16 cellular contexts compared by ENCODE assay signal in the genomic region with DNA sequence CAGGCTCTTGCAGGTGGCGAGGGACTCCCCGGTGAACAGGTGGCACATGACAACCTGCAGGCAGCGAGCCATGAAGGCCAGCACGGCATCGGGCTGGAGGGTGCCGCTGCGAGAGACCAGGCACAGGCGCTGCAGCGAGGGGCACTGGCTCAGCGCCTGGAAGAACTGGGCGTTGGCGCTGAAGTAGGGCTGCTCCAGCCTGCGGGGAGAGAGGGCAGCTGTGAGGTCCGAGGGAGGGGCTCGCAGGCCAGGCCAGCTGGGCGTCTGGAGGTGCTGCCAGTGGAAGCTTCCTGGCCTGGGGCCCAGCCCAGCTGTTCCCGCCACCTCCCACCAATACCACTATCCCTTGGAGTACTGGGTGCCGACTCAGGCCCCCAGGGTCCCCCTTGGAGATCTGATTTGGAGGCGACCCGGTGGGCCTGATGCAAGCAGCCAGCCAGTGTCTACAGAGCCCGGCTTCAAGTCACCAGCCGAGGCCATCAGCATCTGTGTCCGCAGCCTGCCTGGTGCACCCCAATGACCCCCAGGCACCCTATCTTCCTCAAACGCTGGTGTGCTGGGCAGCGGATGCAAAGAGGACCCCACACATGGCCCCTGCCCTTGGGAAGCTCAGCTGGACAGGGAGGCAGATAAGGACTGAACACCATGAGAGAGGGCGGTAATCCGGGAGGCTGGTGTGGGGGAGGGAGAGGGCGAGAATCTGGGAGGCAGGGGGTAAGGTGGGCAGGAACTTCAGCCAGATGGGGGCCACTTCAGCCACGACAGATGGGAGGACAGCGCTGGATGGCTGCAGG. TPM values are rescaled to one million over a fixed set of nuclear protein-coding genes. Genes with fewer than 3 reads are reported as not detected.
DNase-seq lines count a peak whose midpoint lies in the region; ATAC-seq, FAIRE-seq and TF ChIP-seq lines count a peak whose summit lies in the region.
"Had no signal": no experiment of that assay in that cellular context is flagged by ENCODE, and none has a peak within 500 bp of the region (broad histone marks: within the 10 kb centered on the region; RNA-seq: fewer than 3 reads in every experiment).

No MANE protein-coding gene starts in this region.

- H4K91ac ChIP-seq in neuronal stem cell (ENCODE audit: low read depth, low read length, poor library complexity) = no peak overlapping the region

- H3K14ac ChIP-seq in neuronal stem cell (ENCODE audit: low read length) = peak overlapping the region; percentile 63

- no peak overlapping the region for H3K4me2 ChIP-seq in neuronal stem cell (ENCODE audit: insufficient read depth, low read length, poor library complexity, severe bottlenecking)
- H3K4me2 ChIP-seq in PC-3 (ENCODE audit: low read length) = no peak overlapping the region

- POLR2A ChIA-PET in PC-3 (lab: Charles Lee; ENCODE audit: unreplicated experiment) = no interaction called here

- ATAC-seq in PC-3 (no peak), GM21526 (IDR thresholded peaks at IDR 0.05; ENCODE audit: low FRiP score, unreplicated experiment) (no peak)

- H2BK120ac ChIP-seq in neuronal stem cell (ENCODE audit: low read depth, low read length) = peak overlapping the region; percentile 17

- H3K79me1 ChIP-seq in neuronal stem cell (ENCODE audit: low read depth, low read length) = no peaks in the 10 kb centered on the region

- H4K8ac ChIP-seq in neuronal stem cell (ENCODE audit: low read depth, low read length) = no peak overlapping the region

- H3K18ac ChIP-seq in neuronal stem cell (ENCODE audit: low read length) = peak overlapping the region; percentile 89

- 0 out of 2 replicates have a peak, but pooled peaks cover 7% of the 10 kb centered on the region for H4K20me1 ChIP-seq in PC-3 (ENCODE audit: low read length)

- no peaks in the 10 kb centered on the region for H3K9me3 ChIP-seq in neuronal stem cell (replicated peaks in 1 of 2; ENCODE audit: control insufficient read depth in 2 of 2, insufficient read depth in 1 of 2, low read depth in 1 of 2, low read length in 2 of 2)
- no peaks in the 10 kb centered on the region for H3K9me3 ChIP-seq in PC-3 (ENCODE audit: low read length)
- H3K9me3 ChIP-seq: heart left ventricle had no signal

- H3K36me3 ChIP-seq in neuronal stem cell (replicated peaks in 1 of 2; ENCODE audit: control insufficient read depth in 2 of 2, insufficient read depth in 2 of 2, low read length in 2 of 2) (peaks cover 5 to 29% of the 10 kb centered on the region in 2 donors), PC-3 (ENCODE audit: low read depth, low read length) (no peaks in the 10 kb centered on the region)

- WGBS in neuronal stem cell (ENCODE audit: extremely low coverage in 2 of 2, insufficient read length in 2 of 2, insufficient replicate concordance in 1 of 2), 2 donors = no CpG with 5 or more reads among the region's 30 CpGs

- H3K4me3 ChIP-seq in neuronal stem cell (ENCODE audit: low read length in 2 of 2) (no peak overlapping the region), PC-3 (ENCODE audit: low read length) (no peak overlapping the region)
- H3K4me3 ChIP-seq: heart left ventricle, SK-N-MC had no signal

- H2AFZ ChIP-seq in neuronal stem cell (ENCODE audit: low read length) (no peak overlapping the region), PC-3 (ENCODE audit: low read length) (no peak overlapping the region)

- H3K27me3 ChIP-seq in neuronal stem cell (ENCODE audit: control insufficient read depth in 3 of 3, insufficient read depth in 3 of 3, low read depth in 1 of 3, low read length in 3 of 3) = no peaks in the 10 kb centered on the region
- H3K27me3 ChIP-seq in PC-3 (ENCODE audit: low read length) = no peaks in the 10 kb centered on the region
- H3K27me3 ChIP-seq: heart left ventricle had no signal

- no peaks in the 10 kb centered on the region for H3K9me2 ChIP-seq in PC-3 (replicated peaks; ENCODE audit: low read length)

- intact Hi-C loops in PC-3 (cut with micrococcal nuclease) = no loop called here

- peak overlapping the region; percentile 29 for H3K23ac ChIP-seq in neuronal stem cell (ENCODE audit: low read depth, low read length, poor library complexity)

- H3K27ac ChIP-seq in neuronal stem cell (replicated peaks; ENCODE audit: low read length) = no peak overlapping the region
- no peak overlapping the region for H3K27ac ChIP-seq in PC-3 (ENCODE audit: low read length)
- H3K27ac ChIP-seq: SK-N-MC had no signal

- H2BK15ac ChIP-seq in neuronal stem cell (ENCODE audit: low read length) = no peak overlapping the region

- H2BK12ac ChIP-seq in neuronal stem cell (ENCODE audit: low read length) = peak overlapping the region; percentile 3

- no TSS peak for BruUV-seq in PC-3 (replicated peaks; lab: Mats Ljungman, UMichigan)

- H2BK5ac ChIP-seq in neuronal stem cell (ENCODE audit: low read length) = peak overlapping the region; percentile 21

- H3K79me2 ChIP-seq in PC-3 (ENCODE audit: low read length) = no peaks in the 10 kb centered on the region

- peaks cover 0 to 10% of the 10 kb centered on the region in 2 donors for H3K4me1 ChIP-seq in neuronal stem cell (ENCODE audit: control insufficient read depth in 2 of 2, insufficient read depth in 1 of 2, low read depth in 1 of 2, low read length in 2 of 2)
- peaks cover 14% of the 10 kb centered on the region for H3K4me1 ChIP-seq in PC-3 (ENCODE audit: insufficient read depth, low read length)

- TF ChIP-seq CTCF in PC-3 (conservative IDR thresholded peaks at IDR 0.05; ENCODE audit: low read depth, low read length) = no peak

- H3K9ac ChIP-seq in neuronal stem cell (ENCODE audit: low read depth, low read length, poor library complexity) (peak overlapping the region; percentile 85), PC-3 (ENCODE audit: low read length) (no peak overlapping the region)

- CTCF ChIA-PET in PC-3 (lab: Charles Lee) = no interaction called here

- no peak overlapping the region for H3K4ac ChIP-seq in neuronal stem cell (ENCODE audit: low read length)

- peak overlapping the region; percentile 93 for H2AK5ac ChIP-seq in neuronal stem cell (ENCODE audit: low read depth, low read length)

- H3F3A ChIP-seq in PC-3 (ENCODE audit: low read length, unreplicated experiment) = no peaks in the 10 kb centered on the region

- DNase-seq in DMS 273 (lab: John Stamatoyannopoulos, UW; ENCODE audit: unreplicated experiment) (peak; percentile 94), NCI-H2081 treated with DMSO at 0.1 percent for 48 hours (lab: John Stamatoyannopoulos, UW) (peak; percentile 40), amniotic epithelial cell (ENCODE audit: low read depth) (peak; percentile 24), neuronal stem cell (ENCODE audit: low spot score) (no peak), RCC 7860 (ENCODE audit: low spot score) (no peak), PC-3 (no peak), dermis blood vessel endothelial cell (no peak)
- DNase-seq: activated CD4-positive, alpha-beta T cell treated with anti-CD3 and anti-CD28 coated beads for 1 hour; activated T-cell treated with anti-CD3 and anti-CD28 coated beads, Interleukin-2, amount 50 U/mL, for 48 hours; stimulated activated CD4-positive, alpha-beta T cell treated with anti-CD3 and anti-CD28 coated beads, Interleukin-15, amount 100 ng/mL, for 24 hours; stimulated activated CD8-positive, alpha-beta memory T cell treated with anti-CD3 and anti-CD28 coated beads, Interleukin-4, amount 100 ng/mL, for 48 hours had no signal

- no peak for FAIRE-seq in RCC 7860 (lab: Jason Lieb, UNC)
- FAIRE-seq: astrocyte, endometrium had no signal

RNA-seq across cellular contexts. Expression of gene FBXL18, which starts 22.2 kb away (rescaled TPM):
- 5.1 TPM for polyA plus RNA-seq in neuronal stem cell (2013, experiment 1 of 2)
- 5.4 TPM for polyA plus RNA-seq in neuronal stem cell (2013, experiment 2 of 2)
- total RNA-seq in PC-3 (2014; rRNA removed) (10.2 and 16.2 TPM in 2 replicates), dermis blood vessel endothelial cell (4.9 and 9.9 TPM in 2 replicates)

RNA-seq across cellular contexts. Expression of gene ACTB, which starts 39.0 kb away (rescaled TPM):
- polyA plus RNA-seq in neuronal stem cell (2013, experiment 1 of 2) = 6,691 TPM
- polyA plus RNA-seq in neuronal stem cell (2013, experiment 2 of 2) = 6,867 TPM
- 1,825 and 2,289 TPM in 2 replicates for total RNA-seq in PC-3 (2014; rRNA removed)
- 2,280 and 5,174 TPM in 2 replicates for total RNA-seq in dermis blood vessel endothelial cell

Comparison
In these comparisons a context has a peak if more than half of its experiments do, and no peak if none do; other contexts are left out.
1. DNase-seq: peak in DMS 273 (single experiment), NCI-H2081 treated with DMSO at 0.1 percent for 48 hours (single experiment) and amniotic epithelial cell (single experiment); none in neuronal stem cell (single experiment), RCC 7860 (single experiment), PC-3 (single experiment) and dermis blood vessel endothelial cell (single experiment).